ENCODE assay signal across 23 cellular contexts in genomic region chr6:107409942-107410341, GRCh38.
"Had no signal": no experiment of that assay in that cellular context is flagged by ENCODE, and none has a peak within 500 bp of the region (broad histone marks: within the 10 kb centered on the region; RNA-seq: fewer than 3 reads in every experiment).

No MANE protein-coding gene starts in this region.

- H3K4me3 ChIP-seq: adrenal gland, coronary artery, PC-9 had no signal

- H3K27me3 ChIP-seq: adrenal gland had no signal

- H3K4me3 Mint-ChIP-seq: activated CD4-positive, alpha-beta memory T cell treated with anti-CD3 and anti-CD28 coated beads, Interleukin-2, amount 10 ng/mL, durations not matched to agents 7 days and 5 days; activated CD4-positive, alpha-beta T cell treated with anti-CD3 and anti-CD28 coated beads, Interleukin-2, amount 10 ng/mL, durations not matched to agents 7 days and 5 days; activated naive CD4-positive, alpha-beta T cell treated with anti-CD3 and anti-CD28 coated beads, Interleukin-2, amount 10 ng/mL, durations not matched to agents 7 days and 5 days; activated naive CD8-positive, alpha-beta T cell treated with anti-CD3 and anti-CD28 coated beads, Interleukin-2, amount 10 ng/mL, durations not matched to agents 7 days and 5 days; activated T-cell treated with anti-CD3 and anti-CD28 coated beads, Interleukin-2, amount 50 U/mL, for 72 hours; T-helper 17 cell had no signal

- H3K9me3 ChIP-seq: adrenal gland had no signal

- DNase-seq: activated CD4-positive, alpha-beta memory T cell treated with anti-CD3 and anti-CD28 coated beads, Interleukin-2, amount 10 ng/mL, durations not matched to agents 7 days and 5 days; activated CD4-positive, alpha-beta T cell treated with anti-CD3 and anti-CD28 coated beads, Interleukin-2, amount 10 ng/mL, durations not matched to agents 7 days and 5 days; activated CD4-positive, CD25-positive, alpha-beta regulatory T cell; activated gamma-delta T cell treated with Interleukin-2 at 50 U/mL for 16 hours; activated naive CD4-positive, alpha-beta T cell treated with anti-CD3 and anti-CD28 coated beads, Interleukin-2, amount 10 ng/mL, durations not matched to agents 7 days and 5 days; activated naive CD8-positive, alpha-beta T cell treated with anti-CD3 and anti-CD28 coated beads, Interleukin-2, amount 10 ng/mL, durations not matched to agents 7 days and 5 days; activated T-cell treated with anti-CD3 and anti-CD28 coated beads, Interleukin-2, amount 50 U/mL, for 72 hours; adrenal gland; anterior cingulate cortex; central memory CD4-positive, alpha-beta T cell; NCI-H1105; NCI-H1436; NCI-H1694 treated with DMSO at 0.1 percent for 48 hours; NCI-H2029 treated with DMSO at 0.1 percent for 48 hours; NCI-H510A treated with DMSO at 0.1 percent for 48 hours; NCI-H69; NK-92 treated with Interleukin-12 subunit alpha and Interleukin-12 subunit beta, amount 100 ng/mL, for 24 hours; PC-9; SHP77 treated with DMSO at 0.1 percent for 48 hours; T-helper 17 cell; T-helper 9 cell had no signal

- H2AFZ ChIP-seq: PC-9 had no signal

- H3K36me3 ChIP-seq: adrenal gland had no signal

- H3K4me2 ChIP-seq: PC-9 had no signal

- H3K27ac ChIP-seq: adrenal gland, coronary artery, PC-9 had no signal

- H3K27ac Mint-ChIP-seq: activated CD4-positive, alpha-beta memory T cell treated with anti-CD3 and anti-CD28 coated beads, Interleukin-2, amount 10 ng/mL, durations not matched to agents 7 days and 5 days; activated CD4-positive, alpha-beta T cell treated with anti-CD3 and anti-CD28 coated beads, Interleukin-2, amount 10 ng/mL, durations not matched to agents 7 days and 5 days; activated naive CD4-positive, alpha-beta T cell treated with anti-CD3 and anti-CD28 coated beads, Interleukin-2, amount 10 ng/mL, durations not matched to agents 7 days and 5 days; activated naive CD8-positive, alpha-beta T cell treated with anti-CD3 and anti-CD28 coated beads, Interleukin-2, amount 10 ng/mL, durations not matched to agents 7 days and 5 days; activated T-cell treated with anti-CD3 and anti-CD28 coated beads, Interleukin-2, amount 50 U/mL, for 72 hours; activated T-helper 2 cell treated with anti-CD3 and anti-CD28 coated beads, Interferon-gamma antibody, Interleukin-2, Interleukin-4, amounts not matched to agents 10 μg/mL and 5 μg/mL and 100 μg/mL, durations not matched to agents 14 hours and 24 hours and 36 hours; T-helper 17 cell had no signal

- H3K27me3 Mint-ChIP-seq: activated CD4-positive, alpha-beta memory T cell treated with anti-CD3 and anti-CD28 coated beads, Interleukin-2, amount 10 ng/mL, durations not matched to agents 7 days and 5 days; activated CD4-positive, alpha-beta T cell treated with anti-CD3 and anti-CD28 coated beads, Interleukin-2, amount 10 ng/mL, durations not matched to agents 7 days and 5 days; activated naive CD4-positive, alpha-beta T cell treated with anti-CD3 and anti-CD28 coated beads, Interleukin-2, amount 10 ng/mL, durations not matched to agents 7 days and 5 days; activated naive CD8-positive, alpha-beta T cell treated with anti-CD3 and anti-CD28 coated beads, Interleukin-2, amount 10 ng/mL, durations not matched to agents 7 days and 5 days; T-helper 17 cell had no signal

- H3K4me1 Mint-ChIP-seq: activated CD4-positive, alpha-beta memory T cell treated with anti-CD3 and anti-CD28 coated beads, Interleukin-2, amount 10 ng/mL, durations not matched to agents 7 days and 5 days; activated CD4-positive, alpha-beta T cell treated with anti-CD3 and anti-CD28 coated beads, Interleukin-2, amount 10 ng/mL, durations not matched to agents 7 days and 5 days; activated naive CD4-positive, alpha-beta T cell treated with anti-CD3 and anti-CD28 coated beads, Interleukin-2, amount 10 ng/mL, durations not matched to agents 7 days and 5 days had no signal
